ENCODE assay signal across 11 cellular contexts in genomic region chr4:110959041-110959643, GRCh38.
DNase-seq lines count a peak whose midpoint lies in the region; ATAC-seq, FAIRE-seq and TF ChIP-seq lines count a peak whose summit lies in the region.
"Had no signal": no experiment of that assay in that cellular context is flagged by ENCODE, and none has a peak within 500 bp of the region (broad histone marks: within the 10 kb centered on the region; RNA-seq: fewer than 3 reads in every experiment).

No MANE protein-coding gene starts in this region.

- H3K4me3 ChIP-seq in A549 (no peak overlapping the region), Panc1 (ENCODE audit: low read depth in 2 of 2, low read length in 2 of 2) (no peak overlapping the region), fibroblast of the aortic adventitia (ENCODE audit: low read depth, low read length) (no peak overlapping the region)

- no TSS peak for BruUV-seq in Panc1 (replicated peaks; lab: Mats Ljungman, UMichigan)

- no peak for TF ChIP-seq POLR2A in A549 (IDR thresholded peaks at IDR 0.05; ENCODE audit: low read length)

- H3K27me3 ChIP-seq in Panc1 (ENCODE audit: control insufficient read depth, insufficient read depth, low read length) = no peaks in the 10 kb centered on the region

- no peak for FAIRE-seq in A549 (lab: Jason Lieb, UNC)

- H3K4me1 ChIP-seq in A549 (no peaks in the 10 kb centered on the region), Panc1 (ENCODE audit: control insufficient read depth, insufficient read depth, low read length) (no peaks in the 10 kb centered on the region)

- in situ Hi-C loops in Panc1 (cut with HindIII; ENCODE audit: low pct_unique_long_range_greater_than_20kb, low sequenced_read_pairs) (no loop called here), GM13976 (cut with MboI; ENCODE audit: low sequenced_read_pairs, unreplicated experiment) (loop anchor here (25.0 kb wide), 1 partner anchor 322 kb away; no protein-coding TSS in a partner anchor)

- ATAC-seq in A549 (no peak), Panc1 (no peak)

- no peak for TF ChIP-seq EP300 in A549 (IDR thresholded peaks at IDR 0.05)

- H3K9me3 ChIP-seq in A549 (no peaks in the 10 kb centered on the region), Panc1 (ENCODE audit: control insufficient read depth, insufficient read depth, low read depth, low read length) (no peaks in the 10 kb centered on the region)

- TF ChIP-seq CTCF in A549 (IDR thresholded peaks at IDR 0.05) (peak; percentile 34), GM12874 (IDR thresholded peaks at IDR 0.05; ENCODE audit: insufficient read depth, low read depth, low read length) (0 out of 2 replicates have a peak, but pooled peaks have one; percentile 11), Panc1 (IDR thresholded peaks at IDR 0.05) (peak; percentile 16; the same call in 1 of the 2 replicates), fibroblast of the aortic adventitia (IDR thresholded peaks at IDR 0.05; ENCODE audit: insufficient read depth, low read length) (peak; percentile 40), GM13976 (IDR thresholded peaks at IDR 0.05; ENCODE audit: borderline replicate concordance, control extremely low read depth, extremely low read depth, insufficient read depth, missing control alignments) (no peak)

- peak; percentile 35 to 44; a peak in 4 of 5 replicates for TF ChIP-seq RAD21 in A549 (conservative IDR thresholded peaks at IDR 0.05 in 1 of 2, IDR thresholded peaks at IDR 0.05 in 1 of 2)

- H3K4me2 ChIP-seq in A549 = no peak overlapping the region

- CTCF ChIA-PET in A549 (lab: Yijun Ruan, JAX) (no interaction called here), Panc1 (lab: Charles Lee) (no interaction called here)

- H3K36me3 ChIP-seq in Panc1 (ENCODE audit: control insufficient read depth, insufficient read depth, low read length) = no peaks in the 10 kb centered on the region; the same call in 1 of the 2 replicates

- POLR2A ChIA-PET in A549 (lab: Yijun Ruan, JAX) (no interaction called here), Panc1 (lab: Charles Lee) (no interaction called here)

- DNase-seq in A549 (ENCODE audit: low read depth in 1 of 2, low spot score in 1 of 2) (peak in 1 of 2 experiments; percentile 1), Panc1 (ENCODE audit: low read depth, low spot score) (no peak), fibroblast of the aortic adventitia (ENCODE audit: low read depth) (peak; percentile 58), GM13976 (ENCODE audit: low spot score) (no peak), posterior cingulate gyrus (no peak), midbrain (lab: John Stamatoyannopoulos, UW) (no peak)
- no peak for DNase-seq in stimulated activated CD4-positive, alpha-beta T cell treated with anti-CD3 and anti-CD28 coated beads, Interleukin-15, amount 100 ng/mL, for 24 hours
- DNase-seq: activated T-cell treated with anti-CD3 and anti-CD28 coated beads, Interleukin-2, amount 50 U/mL, for 24 hours; DMS153; SHP77 had no signal

- intact Hi-C loops in Panc1 (cut with micrococcal nuclease; ENCODE audit: unreplicated experiment) = loop anchor here (5.0 kb wide), 1 partner anchor 327 kb away; no protein-coding TSS in a partner anchor
- intact Hi-C loops in posterior cingulate gyrus (cut with DNase I) = no loop called here

- no peak overlapping the region for H3K27ac ChIP-seq in A549
- H3K27ac ChIP-seq in Panc1 (ENCODE audit: low read length) = no peak overlapping the region

TF ChIP-seq in A549, 52 proteins besides CTCF, POLR2A, EP300 and RAD21:
- TF ChIP-seq ESRRA (IDR thresholded peaks at IDR 0.05; ENCODE audit: borderline replicate concordance, low read length) (no peak), SMC3 (IDR thresholded peaks at IDR 0.05) (peak; percentile 54), HOXB13 (CRISPR knock-in tag; IDR thresholded peaks at IDR 0.05; ENCODE audit: low read depth) (no peak), NPAS2 (CRISPR knock-in tag; IDR thresholded peaks at IDR 0.05; ENCODE audit: borderline replicate concordance) (no peak), ZFP36 (IDR thresholded peaks at IDR 0.05; ENCODE audit: borderline replicate concordance, partially characterized antibody) (no peak), ZNF302 (CRISPR knock-in tag; IDR thresholded peaks at IDR 0.05) (no peak), ZSCAN20 (CRISPR knock-in tag; IDR thresholded peaks at IDR 0.05) (no peak), HEYL (CRISPR knock-in tag; IDR thresholded peaks at IDR 0.05) (no peak)
